In the genomic region with DNA sequence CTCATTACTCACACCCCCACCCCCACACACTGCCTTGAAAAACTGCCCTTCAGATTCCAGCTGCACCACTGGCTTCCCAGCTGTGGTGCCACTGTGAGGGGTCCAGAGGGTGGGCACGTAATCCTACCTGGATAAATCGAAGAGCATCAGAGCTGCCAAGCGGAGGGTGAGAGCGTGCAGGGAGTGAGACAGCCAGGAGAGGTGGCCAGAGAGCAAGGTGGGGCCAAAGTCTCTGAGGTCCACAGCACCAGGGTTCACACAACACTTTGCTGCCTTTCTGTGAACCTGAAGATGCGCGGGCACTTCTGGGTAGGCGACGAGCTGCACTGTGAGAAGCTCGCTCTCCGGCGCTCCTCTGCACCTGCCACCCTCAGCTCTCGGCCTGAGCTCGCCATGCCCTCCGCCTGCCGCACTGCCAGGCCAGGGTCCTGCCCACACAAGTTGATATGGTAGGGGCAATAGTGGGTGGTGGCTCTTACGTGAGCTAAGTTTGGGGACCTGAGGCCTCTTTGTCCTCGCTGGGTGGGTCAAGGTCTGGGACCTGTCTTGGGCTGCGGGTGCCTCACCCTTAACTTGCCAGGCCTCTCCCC, we compare ENCODE assay signal across 26 cellular contexts.
"Had no signal": no experiment of that assay in that cellular context is flagged by ENCODE, and none has a peak within 500 bp of the region (broad histone marks: within the 10 kb centered on the region; RNA-seq: fewer than 3 reads in every experiment).

No MANE protein-coding gene starts in this region.

- H3K36me3 ChIP-seq: ascending aorta, heart right ventricle, spleen, transverse colon, vagina had no signal

- H3K27ac ChIP-seq: ascending aorta, heart right ventricle, spleen, testis, transverse colon, vagina had no signal

- H3K36me3 Mint-ChIP-seq: activated naive CD4-positive, alpha-beta T cell treated with anti-CD3 and anti-CD28 coated beads, Interleukin-2, amount 10 ng/mL, durations not matched to agents 7 days and 5 days; activated naive CD8-positive, alpha-beta T cell treated with anti-CD3 and anti-CD28 coated beads, Interleukin-2, amount 10 ng/mL, durations not matched to agents 7 days and 5 days; brain had no signal

- H3K9me3 Mint-ChIP-seq: activated naive CD4-positive, alpha-beta T cell treated with anti-CD3 and anti-CD28 coated beads, Interleukin-2, amount 10 ng/mL, durations not matched to agents 7 days and 5 days; activated naive CD8-positive, alpha-beta T cell treated with anti-CD3 and anti-CD28 coated beads, Interleukin-2, amount 10 ng/mL, durations not matched to agents 7 days and 5 days; effector memory CD8-positive, alpha-beta T cell had no signal

- H3K4me1 Mint-ChIP-seq: activated naive CD4-positive, alpha-beta T cell treated with anti-CD3 and anti-CD28 coated beads, Interleukin-2, amount 10 ng/mL, durations not matched to agents 7 days and 5 days; activated naive CD8-positive, alpha-beta T cell treated with anti-CD3 and anti-CD28 coated beads, Interleukin-2, amount 10 ng/mL, durations not matched to agents 7 days and 5 days; brain; naive thymus-derived CD4-positive, alpha-beta T cell had no signal

- H3K4me3 Mint-ChIP-seq: activated naive CD4-positive, alpha-beta T cell treated with anti-CD3 and anti-CD28 coated beads, Interleukin-2, amount 10 ng/mL, durations not matched to agents 7 days and 5 days; activated naive CD8-positive, alpha-beta T cell treated with anti-CD3 and anti-CD28 coated beads, Interleukin-2, amount 10 ng/mL, durations not matched to agents 7 days and 5 days; brain; effector memory CD8-positive, alpha-beta T cell; naive thymus-derived CD4-positive, alpha-beta T cell had no signal

- ATAC-seq: effector memory CD8-positive, alpha-beta T cell; esophagus mucosa; heart right ventricle; left ventricle myocardium superior; naive thymus-derived CD4-positive, alpha-beta T cell; right cardiac atrium had no signal

- H3K27ac Mint-ChIP-seq: activated naive CD4-positive, alpha-beta T cell treated with anti-CD3 and anti-CD28 coated beads, Interleukin-2, amount 10 ng/mL, durations not matched to agents 7 days and 5 days; activated naive CD8-positive, alpha-beta T cell treated with anti-CD3 and anti-CD28 coated beads, Interleukin-2, amount 10 ng/mL, durations not matched to agents 7 days and 5 days; brain; effector memory CD8-positive, alpha-beta T cell had no signal

- H3K27me3 ChIP-seq: ascending aorta, transverse colon, vagina had no signal

- H3K9me3 ChIP-seq: ascending aorta, heart right ventricle, spleen, testis, transverse colon, vagina had no signal

- H3K27me3 Mint-ChIP-seq: activated naive CD8-positive, alpha-beta T cell treated with anti-CD3 and anti-CD28 coated beads, Interleukin-2, amount 10 ng/mL, durations not matched to agents 7 days and 5 days had no signal

- DNase-seq: activated CD4-positive, alpha-beta T cell treated with anti-CD3 and anti-CD28 coated beads for 48 hours; activated CD4-positive, alpha-beta T cell treated with anti-CD3 and anti-CD28 coated beads, Interleukin-2, amount 50 U/mL, for 48 hours; activated CD4-positive, CD25-positive, alpha-beta regulatory T cell; activated CD8-positive, alpha-beta memory T cell treated with anti-CD3 and anti-CD28 coated beads, Interleukin-2, amount 50 U/mL, for 4 hours; activated gamma-delta T cell; activated naive CD4-positive, alpha-beta T cell treated with anti-CD3 and anti-CD28 coated beads, Interleukin-2, amount 10 ng/mL, durations not matched to agents 7 days and 5 days; activated naive CD8-positive, alpha-beta T cell treated with anti-CD3 and anti-CD28 coated beads, Interleukin-2, amount 10 ng/mL, durations not matched to agents 7 days and 5 days; activated T-cell treated with anti-CD3 and anti-CD28 coated beads, Interleukin-2, amount 50 U/mL, for 1 hour; cortex of kidney; effector memory CD8-positive, alpha-beta T cell; foreskin melanocyte; heart right ventricle; left ventricle myocardium superior; midbrain; naive thymus-derived CD4-positive, alpha-beta T cell; occipital lobe; right cardiac atrium; spleen; stimulated activated naive CD4-positive, alpha-beta T cell; T-helper 2 cell; testis; transverse colon had no signal

- H3K4me1 ChIP-seq: ascending aorta, heart right ventricle, spleen, transverse colon, vagina had no signal

- H3K4me3 ChIP-seq: ascending aorta, heart right ventricle, spleen, testis, transverse colon, vagina had no signal
